In the genomic region with DNA sequence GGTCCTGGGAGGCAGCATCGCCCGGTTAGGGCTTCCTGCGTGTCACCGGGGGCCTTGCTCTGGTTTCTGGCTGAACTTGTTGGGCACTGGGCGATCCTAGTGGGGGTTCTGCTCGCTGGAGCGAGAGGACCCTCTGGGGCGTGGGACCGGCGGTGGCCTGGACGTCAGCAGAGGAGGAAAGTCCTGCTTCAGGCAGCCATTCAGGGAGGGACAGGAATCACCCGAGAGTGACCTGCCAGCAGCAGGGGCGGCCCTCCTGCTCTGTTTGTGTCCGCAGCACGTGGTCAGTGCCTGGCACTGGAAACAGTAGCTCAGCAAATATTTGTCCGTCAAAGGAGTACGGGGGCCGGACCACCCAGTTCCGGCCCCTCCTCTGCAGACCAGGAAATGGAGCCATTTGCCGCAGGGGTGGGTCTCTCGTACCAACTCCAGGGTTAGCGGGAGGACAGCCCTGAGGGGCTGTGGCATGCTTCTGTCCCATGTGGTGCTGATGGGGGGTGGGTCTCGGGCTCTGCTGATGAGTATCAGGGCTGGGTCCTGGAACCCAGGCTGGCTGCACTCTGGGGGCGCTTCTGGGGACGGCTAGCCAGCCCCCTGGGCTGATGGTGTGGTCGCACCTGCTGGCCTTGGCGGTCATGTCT, we compare ENCODE assay signal across 14 cellular contexts. TPM values are rescaled to one million over a fixed set of nuclear protein-coding genes. Genes with fewer than 3 reads are reported as not detected.
A peak's percentile ranks its signal among the peaks of the same experiment; 100 is the strongest.
DNase-seq lines count a peak whose midpoint lies in the region; ATAC-seq and TF ChIP-seq lines count a peak whose summit lies in the region.
"Had no signal": no experiment of that assay in that cellular context is flagged by ENCODE, and none has a peak within 500 bp of the region (broad histone marks: within the 10 kb centered on the region; RNA-seq: fewer than 3 reads in every experiment).

No MANE protein-coding gene starts in this region.

- no peaks in the 10 kb centered on the region for H3K27me3 Mint-ChIP-seq in WTC11 (ENCODE audit: low read depth)
- H3K27me3 Mint-ChIP-seq: CD4-positive, alpha-beta memory T cell had no signal

- H3K4me1 ChIP-seq in esophagus squamous epithelium, result peaks cover 29 to 85% (median 53%) of the 10 kb centered on the region in 3 donors

- ATAC-seq in WTC11 (no peak), GM21529 (IDR thresholded peaks at IDR 0.05; ENCODE audit: unreplicated experiment) (no peak)
- ATAC-seq: activated T-cell treated with anti-CD3 and anti-CD28 coated beads, Interleukin-2, amount 50 U/mL, for 72 hours; stimulated activated memory B cell treated with anti-CD40 and anti-IgM and Interleukin-4, amounts not matched to agents 10 μg/mL and 1 μg/mL and 100 μg/mL, for 72 hours had no signal

- TF ChIP-seq CTCF in WTC11 (IDR thresholded peaks at IDR 0.05) (no peak), esophagus squamous epithelium (IDR thresholded peaks at IDR 0.05) (no peak), GM20000 (IDR thresholded peaks at IDR 0.05; ENCODE audit: extremely low read depth, missing control alignments) (no peak)

- no peaks in the 10 kb centered on the region for H3K36me3 Mint-ChIP-seq in WTC11
- H3K36me3 Mint-ChIP-seq: CD4-positive, alpha-beta memory T cell had no signal

- peaks cover 2 to 86% (median 7%) of the 10 kb centered on the region in 3 donors for H3K36me3 ChIP-seq in esophagus squamous epithelium

- no peaks in the 10 kb centered on the region for H3K9me3 ChIP-seq in esophagus squamous epithelium

- H3K27ac ChIP-seq in esophagus squamous epithelium (peak overlapping the region; percentile 80 to 93 (median 84)), temporal lobe (ENCODE audit: low read depth, low read length) (peak overlapping the region; percentile 61)

- intact Hi-C loops in esophagus squamous epithelium (cut with DNase I), result no loop called here

- POLR2A ChIA-PET in WTC11 (lab: Charles Lee), result no interaction called here

- H3K9me3 Mint-ChIP-seq in WTC11, result no peaks in the 10 kb centered on the region
- H3K9me3 Mint-ChIP-seq: activated T-cell treated with anti-CD3 and anti-CD28 coated beads, Interleukin-2, amount 50 U/mL, for 72 hours; CD4-positive, alpha-beta memory T cell; stimulated activated memory B cell treated with anti-CD40 and anti-IgM and Interleukin-4, amounts not matched to agents 10 μg/mL and 1 μg/mL and 100 μg/mL, for 72 hours had no signal

- H3K27ac Mint-ChIP-seq in WTC11, result no peak overlapping the region; the same call in 1 of the 2 replicates
- H3K27ac Mint-ChIP-seq: activated T-cell treated with anti-CD3 and anti-CD28 coated beads, Interleukin-2, amount 50 U/mL, for 72 hours; stimulated activated memory B cell treated with anti-CD40 and anti-IgM and Interleukin-4, amounts not matched to agents 10 μg/mL and 1 μg/mL and 100 μg/mL, for 72 hours had no signal

- TF ChIP-seq POLR2A in esophagus squamous epithelium (IDR thresholded peaks at IDR 0.05), result no peak

- DNase-seq in WTC11 (ENCODE audit: low spot score) (no peak), esophagus squamous epithelium (lab: John Stamatoyannopoulos, UW) (no peak), mucosa of gallbladder (ENCODE audit: low spot score) (peak; percentile 82), DMS153 treated with DMSO at 0.1 percent for 48 hours (lab: John Stamatoyannopoulos, UW; ENCODE audit: unreplicated experiment) (no peak), NCI-H226 (no peak), GM20000 (ENCODE audit: low spot score) (no peak)
- DNase-seq: activated T-cell treated with anti-CD3 and anti-CD28 coated beads, Interleukin-2, amount 50 U/mL, for 72 hours; CD4-positive, alpha-beta memory T cell; KBM-7; NCI-H2081; stimulated activated CD4-positive, alpha-beta T cell treated with anti-CD3 and anti-CD28 coated beads, Interleukin-2, amount 100 ng/mL, for 24 hours had no signal

- H3K4me3 ChIP-seq in esophagus squamous epithelium, result no peak overlapping the region

- CTCF ChIA-PET in WTC11 (lab: Charles Lee), result interaction anchor here (1.2 kb wide), 1 partner anchor 14 kb away, joined by 6 read pairs; no protein-coding TSS in a partner anchor

- no peaks in the 10 kb centered on the region for H3K27me3 ChIP-seq in esophagus squamous epithelium

- 53 to 77% methylated on average over 4 to 11 of the region's 27 CpGs for WGBS in esophagus squamous epithelium, 2 donors

- no peak overlapping the region for H3K4me3 Mint-ChIP-seq in WTC11
- H3K4me3 Mint-ChIP-seq: activated T-cell treated with anti-CD3 and anti-CD28 coated beads, Interleukin-2, amount 50 U/mL, for 72 hours; stimulated activated memory B cell treated with anti-CD40 and anti-IgM and Interleukin-4, amounts not matched to agents 10 μg/mL and 1 μg/mL and 100 μg/mL, for 72 hours had no signal

- no peaks in the 10 kb centered on the region for H3K4me1 Mint-ChIP-seq in WTC11

TF ChIP-seq in WTC11, 78 proteins besides CTCF, POLR2A, EP300 and RAD21:
- TF ChIP-seq GABPB1 (CRISPR knock-in tag; IDR thresholded peaks at IDR 0.05) (peak; percentile 78), TP53 (CRISPR knock-in tag; IDR thresholded peaks at IDR 0.05) (no peak)
TF ChIP-seq in WTC11: peak in this region for 1.

RNA-seq across cellular contexts. Expression of gene BAIAP2, which starts 48.3 kb away (rescaled TPM):
- total RNA-seq in WTC11 (2021) (16.9 to 20.7 TPM (median 18.4 TPM) in 3 replicates), esophagus squamous epithelium (100 to 1,000 TPM in 3 of 4 donors, 10 to 100 TPM in 1; 87.8 to 175 (median 105) TPM), mucosa of gallbladder (101 TPM), temporal lobe (20.2 TPM)
